ENCODE assay signal across 10 cellular contexts in genomic region chr3:159861369-159861987, GRCh38. TPM values are rescaled to one million over a fixed set of nuclear protein-coding genes. Genes with fewer than 3 reads are reported as not detected.
DNase-seq lines count a peak whose midpoint lies in the region; ATAC-seq and TF ChIP-seq lines count a peak whose summit lies in the region.
"Had no signal": no experiment of that assay in that cellular context is flagged by ENCODE, and none has a peak within 500 bp of the region (broad histone marks: within the 10 kb centered on the region; RNA-seq: fewer than 3 reads in every experiment).

No MANE protein-coding gene starts in this region.

- DNase-seq in left ventricle myocardium inferior = no peak
- no peak for DNase-seq in cardiac septum (ENCODE audit: low spot score)
- DNase-seq in brain microvascular endothelial cell = no peak
- no peak for DNase-seq in uterus
- no peak for DNase-seq in CD1c-positive myeloid dendritic cell (ENCODE audit: extremely low spot score)
- DNase-seq in GM13976 (ENCODE audit: low spot score) = no peak
- no peak for DNase-seq in KG1 (lab: John Stamatoyannopoulos, UW)
- DNase-seq: activated naive CD4-positive, alpha-beta T cell treated with anti-CD3 and anti-CD28 coated beads, Interleukin-2, amount 50 U/mL, for 16 hours had no signal

- peaks cover 98% of the 10 kb centered on the region for H3K4me1 ChIP-seq in left ventricle myocardium inferior
- peaks cover 0 to 13% of the 10 kb centered on the region in 2 donors for H3K4me1 ChIP-seq in uterus

- in situ Hi-C loops in brain microvascular endothelial cell (cut with HindIII; ENCODE audit: low pct_ligation_motif_present, low sequenced_read_pairs) = no loop called here
- in situ Hi-C loops in GM13976 (cut with MboI; ENCODE audit: low sequenced_read_pairs, unreplicated experiment) = no loop called here

- intact Hi-C loops in left ventricle myocardium inferior (cut with micrococcal nuclease) (no loop called here), cardiac septum (cut with DNase I) (no loop called here), uterus (cut with DNase I; ENCODE audit: low total_unique reads) (no loop called here)

- H3K36me3 ChIP-seq in left ventricle myocardium inferior (no peaks in the 10 kb centered on the region), brain microvascular endothelial cell (replicated peaks) (no peaks in the 10 kb centered on the region), uterus (no peaks in the 10 kb centered on the region)
- H3K36me3 ChIP-seq: SJSA1 had no signal

- TF ChIP-seq POLR2A in uterus (IDR thresholded peaks at IDR 0.05) = no peak

- ATAC-seq in HG02973 (IDR thresholded peaks at IDR 0.05; ENCODE audit: unreplicated experiment) = peak; percentile 76

- no peaks in the 10 kb centered on the region for H3K9me3 ChIP-seq in left ventricle myocardium inferior (replicated peaks)
- no peaks in the 10 kb centered on the region for H3K9me3 ChIP-seq in uterus
- H3K9me3 ChIP-seq: SJSA1 had no signal

- TF ChIP-seq CTCF in left ventricle myocardium inferior (IDR thresholded peaks at IDR 0.05; ENCODE audit: borderline replicate concordance) (no peak), brain microvascular endothelial cell (IDR thresholded peaks at IDR 0.05; ENCODE audit: low read depth, low read length, missing control alignments) (no peak), uterus (IDR thresholded peaks at IDR 0.05) (no peak), GM13976 (IDR thresholded peaks at IDR 0.05; ENCODE audit: borderline replicate concordance, control extremely low read depth, extremely low read depth, insufficient read depth, missing control alignments) (no peak)

- peak overlapping the region; percentile 93 for H3K27ac ChIP-seq in left ventricle myocardium inferior (replicated peaks)
- H3K27ac ChIP-seq in brain microvascular endothelial cell = peak overlapping the region; percentile 19
- peak overlapping the region; percentile 2 to 31 for H3K27ac ChIP-seq in uterus
- H3K27ac ChIP-seq: SJSA1 had no signal

- H3K4me3 ChIP-seq in left ventricle myocardium inferior (no peak overlapping the region), brain microvascular endothelial cell (ENCODE audit: low read depth, low read length) (no peak overlapping the region), uterus (no peak overlapping the region)
- H3K4me3 ChIP-seq: SJSA1 had no signal

- H3K27me3 ChIP-seq in left ventricle myocardium inferior (ENCODE audit: low read depth) (no peaks in the 10 kb centered on the region), brain microvascular endothelial cell (replicated peaks) (no peaks in the 10 kb centered on the region), uterus (no peaks in the 10 kb centered on the region)
- H3K27me3 ChIP-seq: SJSA1 had no signal

RNA-seq across cellular contexts. Expression of gene SCHIP1, which starts 21.8 kb away (rescaled TPM):
- 62.6 TPM for total RNA-seq in left ventricle myocardium inferior
- 52.3 TPM for total RNA-seq in cardiac septum
- total RNA-seq in uterus = 10 to 100 TPM in 2 of 4 donors, 1 to 10 TPM in 2; 1.8 to 29.4 (median 7.0) TPM

Comparison
In these comparisons a context has a peak if more than half of its experiments do, and no peak if none do; other contexts are left out.
1. H3K27ac ChIP-seq: peak in every context shown above with its lines; median percentile 93 in left ventricle myocardium inferior; 19 in brain microvascular endothelial cell; 16 in uterus.